28 cellular contexts compared by ENCODE assay signal in the genomic region with DNA sequence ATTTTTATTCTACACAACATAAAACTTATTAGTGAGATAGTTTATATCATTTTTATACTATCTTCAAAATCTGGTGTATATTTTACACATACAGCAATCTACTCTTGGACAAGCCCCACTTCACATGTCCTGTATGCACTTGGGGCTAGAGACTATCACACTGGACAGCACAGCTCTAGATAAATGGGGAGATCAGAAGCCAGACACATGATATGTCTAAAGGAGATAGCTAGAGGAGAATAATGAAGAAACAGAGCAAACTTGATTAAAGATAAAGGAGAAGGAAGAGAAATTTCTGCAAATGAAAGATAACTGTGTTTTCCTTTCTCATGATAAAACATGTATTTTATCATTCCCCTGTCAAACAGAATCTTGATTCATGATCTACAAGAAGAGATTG. TPM values are rescaled to one million over a fixed set of nuclear protein-coding genes. Genes with fewer than 3 reads are reported as not detected.
"Had no signal": no experiment of that assay in that cellular context is flagged by ENCODE, and none has a peak within 500 bp of the region (broad histone marks: within the 10 kb centered on the region; RNA-seq: fewer than 3 reads in every experiment).

No MANE protein-coding gene starts in this region.

- H3K9me3 ChIP-seq: body of pancreas had no signal

- DNase-seq: activated CD4-positive, alpha-beta memory T cell treated with anti-CD3 and anti-CD28 coated beads, Interleukin-2, amount 10 ng/mL, durations not matched to agents 7 days and 5 days; activated CD4-positive, alpha-beta T cell treated with anti-CD3 and anti-CD28 coated beads for 36 hours; activated CD4-positive, alpha-beta T cell treated with anti-CD3 and anti-CD28 coated beads, Interleukin-2, amount 10 ng/mL, durations not matched to agents 7 days and 5 days; activated CD4-positive, alpha-beta T cell treated with anti-CD3 and anti-CD28 coated beads, Interleukin-2, amount 50 U/mL, for 4 hours; activated CD4-positive, CD25-positive, alpha-beta regulatory T cell; activated CD4-positive, CD25-positive, alpha-beta regulatory T cell treated with anti-CD3 and anti-CD28 coated beads, Interleukin-2, amount 50 U/mL, for 72 hours; activated effector memory CD4-positive, alpha-beta T cell treated with Interleukin-2 at 50 U/mL for 16 hours; activated gamma-delta T cell treated with Interleukin-2 at 50 U/mL for 16 hours; activated naive CD4-positive, alpha-beta T cell treated with anti-CD3 and anti-CD28 coated beads, Interleukin-2, amount 50 U/mL, for 16 hours; activated naive CD4-positive, alpha-beta T cell treated with Interleukin-2 at 50 U/mL for 16 hours; activated T-cell treated with anti-CD3 and anti-CD28 coated beads, Interleukin-2, amount 50 U/mL, for 4 hours; amygdala; aorta; body of pancreas; caudate nucleus; cortex of kidney; effector CD8-positive, alpha-beta T cell; foreskin fibroblast; head of caudate nucleus; hippocampal formation; T-helper 2 cell had no signal

- FAIRE-seq: colon, endometrium, endothelial cell of umbilical vein, frontal cortex had no signal

- ATAC-seq: activated CD4-positive, alpha-beta T cell treated with anti-CD3 and anti-CD28 coated beads for 36 hours; activated T-cell treated with anti-CD3 and anti-CD28 coated beads, Interleukin-2, amount 50 U/mL, for 4 hours; activated T-helper 17 cell treated with anti-CD3 and anti-CD28 coated beads, Interleukin-2, amount 50 U/mL, for 72 hours; body of pancreas; esophagus mucosa had no signal

- H3K4me3 ChIP-seq: body of pancreas had no signal

- H3K27ac ChIP-seq: body of pancreas, epithelial cell of prostate had no signal

RNA-seq across cellular contexts. Expression of a gene that starts 50.5 kb away (rescaled TPM):
- polyA plus RNA-seq: endothelial cell of umbilical vein had no signal
